ENCODE assay signal across 1 cellular context in the genomic region with DNA sequence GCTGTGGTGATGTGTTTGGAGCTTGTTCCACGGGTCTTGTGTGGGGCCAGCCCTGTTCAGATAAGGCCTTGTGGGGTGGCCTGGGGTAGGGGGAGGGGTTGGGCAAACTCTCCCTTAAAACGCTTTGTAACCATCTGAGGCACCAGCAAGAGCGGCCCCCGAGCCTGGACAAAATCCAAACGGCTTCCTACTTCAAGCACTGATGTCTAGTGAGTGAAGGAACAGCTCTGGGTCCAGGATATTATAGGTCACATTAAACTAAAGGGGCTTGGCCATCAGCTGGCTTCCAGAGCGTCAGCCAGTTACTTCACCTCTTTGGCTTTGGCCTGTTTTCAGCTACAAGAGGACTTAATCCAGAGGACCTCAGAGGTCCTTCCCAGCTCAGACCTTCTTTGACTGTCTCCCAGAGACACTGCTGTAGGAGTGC.
TF ChIP-seq lines count a peak whose summit lies in the region.

No MANE protein-coding gene starts in this region.

TF ChIP-seq in A549, 52 proteins besides CTCF, POLR2A, EP300 and RAD21 (continued from another document):
- TF ChIP-seq HOXA7 (CRISPR knock-in tag; IDR thresholded peaks at IDR 0.05) (no peak), EHF (CRISPR knock-in tag; IDR thresholded peaks at IDR 0.05) (no peak), HOXB13 (CRISPR knock-in tag; IDR thresholded peaks at IDR 0.05; ENCODE audit: low read depth) (no peak), GATA3 (IDR thresholded peaks at IDR 0.05; ENCODE audit: borderline replicate concordance) (no peak), CBX2 (IDR thresholded peaks at IDR 0.05; ENCODE audit: borderline replicate concordance, low read depth) (no peak), RCOR1 (IDR thresholded peaks at IDR 0.05; ENCODE audit: low read depth, low read length) (no peak), JUN (IDR thresholded peaks at IDR 0.05) (no peak)
